8 cellular contexts compared by ENCODE assay signal in the genomic region with DNA sequence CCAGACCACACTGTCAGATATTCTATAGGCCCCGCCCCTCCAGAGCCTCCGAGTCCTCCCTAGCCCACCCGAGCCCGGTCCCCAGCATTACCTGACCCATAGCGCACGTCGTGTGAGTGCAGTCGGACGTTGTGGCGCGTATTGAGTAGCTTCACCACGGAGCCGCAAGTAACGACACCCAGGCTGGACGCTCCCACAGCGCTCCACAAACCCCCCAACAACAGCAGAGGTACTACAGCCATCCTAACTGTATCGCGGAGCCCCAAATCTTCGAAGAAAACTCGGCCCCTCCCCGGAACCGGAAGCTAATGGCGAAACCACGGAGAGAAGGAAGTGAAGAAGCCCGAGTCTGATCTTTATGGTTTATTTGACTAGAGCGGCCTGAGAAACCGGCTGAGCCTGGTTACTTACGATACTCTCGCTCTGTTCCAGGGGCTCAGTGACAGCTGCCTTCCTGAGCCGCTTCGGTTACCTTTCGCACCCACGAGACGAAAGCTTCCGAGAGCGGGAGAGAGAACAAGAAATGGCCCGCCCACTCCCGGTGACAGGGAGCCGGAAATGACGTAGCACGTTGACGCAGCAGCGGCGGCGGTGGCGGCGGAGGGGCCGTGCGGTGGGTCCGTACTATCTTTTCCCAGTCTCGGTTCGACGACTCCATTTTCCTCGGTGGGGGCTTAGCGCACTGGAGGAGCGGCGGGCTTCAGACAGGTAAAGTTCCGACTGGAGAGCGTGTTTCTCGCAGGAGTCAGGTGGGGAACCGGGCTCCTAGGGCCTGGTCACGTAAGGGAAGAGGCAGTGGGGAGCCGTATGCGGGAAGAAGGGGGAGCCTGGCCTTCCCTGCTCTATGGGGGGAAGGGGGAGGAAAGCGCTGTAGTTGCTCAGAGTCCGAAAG. TPM values are rescaled to one million over a fixed set of nuclear protein-coding genes. Genes with fewer than 3 reads are reported as not detected.
A peak's percentile ranks its signal among the peaks of the same experiment; 100 is the strongest.
DNase-seq lines count a peak whose midpoint lies in the region; ATAC-seq and TF ChIP-seq lines count a peak whose summit lies in the region.

A gene with protein sequence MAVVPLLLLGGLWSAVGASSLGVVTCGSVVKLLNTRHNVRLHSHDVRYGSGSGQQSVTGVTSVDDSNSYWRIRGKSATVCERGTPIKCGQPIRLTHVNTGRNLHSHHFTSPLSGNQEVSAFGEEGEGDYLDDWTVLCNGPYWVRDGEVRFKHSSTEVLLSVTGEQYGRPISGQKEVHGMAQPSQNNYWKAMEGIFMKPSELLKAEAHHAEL (minus strand): TSS at position 272 of the 892 bp plus-strand sequence. CDS start 30 bp downstream, at position 242.
A gene (plus strand): TSS at position 571 of the 892 bp plus-strand sequence. CDS start 11,197 bp downstream, outside the sequence.

- peak; percentile 94 for DNase-seq in GM10248 (ENCODE audit: extremely low spot score)
- peak; percentile 80 for DNase-seq in NCI-H1092 (lab: John Stamatoyannopoulos, UW)
- DNase-seq in SK-N-SH: peak; percentile 95
- peak; percentile 95 for DNase-seq in activated naive CD4-positive, alpha-beta T cell treated with anti-CD3 and anti-CD28 coated beads, Interleukin-2, amount 50 U/mL, for 16 hours
- peak; percentile 88 for DNase-seq in globus pallidus (ENCODE audit: low spot score)
- DNase-seq in osteoblast (ENCODE audit: insufficient read length, low spot score, missing footprints): peak; percentile 99
- peak; percentile 96 for DNase-seq in testis

- no peaks in the 10 kb centered on the region for H3K9me3 ChIP-seq in SK-N-SH
- no peaks in the 10 kb centered on the region for H3K9me3 ChIP-seq in osteoblast (ENCODE audit: low read depth, low read length)
- no peaks in the 10 kb centered on the region for H3K9me3 ChIP-seq in testis

- no peaks in the 10 kb centered on the region for H3K9me2 ChIP-seq in SK-N-SH

- peak; percentile 79 for ATAC-seq in HG02571 (IDR thresholded peaks at IDR 0.05; ENCODE audit: unreplicated experiment)

- POLR2A ChIA-PET in GM10248 (lab: Yijun Ruan, JAX): interaction anchor here (0.8 to 1.4 kb wide), 5 partner anchors 16 to 180 kb away, joined by 3 to 5 read pairs (median 3); a partner anchor contains a TSS
- POLR2A ChIA-PET in SK-N-SH (lab: Yijun Ruan, JAX): interaction anchor here (0.8 to 1.4 kb wide), 7 partner anchors 9 to 287 kb away, joined by 3 to 9 read pairs (median 6); a partner anchor contains a TSS

- H3K4me1 ChIP-seq in SK-N-SH (ENCODE audit: control insufficient read depth in 1 of 2, insufficient read depth in 2 of 2, low read depth in 1 of 2, low read length in 1 of 2) (peaks cover 7 to 13% of the 10 kb centered on the region in 2 experiments; a peak in 3 of 4 replicates), osteoblast (ENCODE audit: insufficient read depth, low read length) (peaks cover 29% of the 10 kb centered on the region), testis (peaks cover 32% of the 10 kb centered on the region)

- peak within 1 kb of the TSS; percentile 91 to 94 for H3K4me3 ChIP-seq in SK-N-SH (ENCODE audit: low read depth in 2 of 2, low read length in 1 of 2)
- peak within 1 kb of the TSS; percentile 91 for H3K4me3 ChIP-seq in osteoblast (ENCODE audit: insufficient read depth, low read length)
- peak within 1 kb of the TSS; percentile 70 to 94 for H3K4me3 ChIP-seq in testis

- peaks cover 6% of the 10 kb centered on the region for H3F3A ChIP-seq in SK-N-SH (replicated peaks; ENCODE audit: insufficient read depth)

- H3K27me3 ChIP-seq in SK-N-SH (ENCODE audit: insufficient read depth): no peaks in the 10 kb centered on the region
- no peaks in the 10 kb centered on the region for H3K27me3 ChIP-seq in osteoblast (ENCODE audit: insufficient read depth, low read length)
- no peaks in the 10 kb centered on the region for H3K27me3 ChIP-seq in testis

- H2AFZ ChIP-seq in SK-N-SH (ENCODE audit: low read depth): peak within 1 kb of the TSS; percentile 92
- H2AFZ ChIP-seq in osteoblast (ENCODE audit: low read length): peak within 1 kb of the TSS; percentile 99

- CTCF ChIA-PET in GM10248 (lab: Yijun Ruan, JAX) (interaction anchor here (0.7 to 4.2 kb wide), 12 partner anchors 8 to 455 kb away, joined by 3 to 43 read pairs (median 5); a partner anchor contains a TSS), SK-N-SH (lab: Yijun Ruan, JAX) (interaction anchor here (0.6 to 4.1 kb wide), 14 partner anchors 9 to 454 kb away, joined by 3 to 50 read pairs (median 4); a partner anchor contains a TSS)

- H4K20me1 ChIP-seq in SK-N-SH (ENCODE audit: insufficient read depth) (peaks cover 31% of the 10 kb centered on the region), osteoblast (ENCODE audit: insufficient read depth, low read length) (peaks cover 42% of the 10 kb centered on the region)

- peak within 1 kb of the TSS; percentile 94 for H3K9ac ChIP-seq in SK-N-SH

- TF ChIP-seq RAD21 in SK-N-SH (IDR thresholded peaks at IDR 0.05; ENCODE audit: low read length): no peak

- peaks cover 96% of the 10 kb centered on the region for H3K79me2 ChIP-seq in SK-N-SH (ENCODE audit: insufficient read depth)
- peaks cover 89% of the 10 kb centered on the region for H3K79me2 ChIP-seq in osteoblast (ENCODE audit: insufficient read depth, low read length)

- TF ChIP-seq POLR2A in testis (IDR thresholded peaks at IDR 0.05): peak; percentile 78

- peaks cover 10 to 23% of the 10 kb centered on the region in 2 experiments for H3K36me3 ChIP-seq in SK-N-SH (replicated peaks in 1 of 2; ENCODE audit: control insufficient read depth in 1 of 2, insufficient read depth in 2 of 2, low read length in 1 of 2)
- peaks cover 13% of the 10 kb centered on the region for H3K36me3 ChIP-seq in osteoblast (ENCODE audit: insufficient read depth, low read length)
- no peaks in the 10 kb centered on the region for H3K36me3 ChIP-seq in testis (ENCODE audit: low read depth, missing control alignments)

- WGBS in SK-N-SH (ENCODE audit: low lambda C conversion rate): 2% methylated on average over 38 of the region's 66 CpGs
- WGBS in testis, 2 donors: 0 to 1% methylated on average over 36 to 66 of the region's 66 CpGs

- TF ChIP-seq CTCF in GM10248 (IDR thresholded peaks at IDR 0.05; ENCODE audit: control extremely low read depth, extremely low read depth, low read depth, missing control alignments) (no peak), SK-N-SH (IDR thresholded peaks at IDR 0.05) (no peak), osteoblast (IDR thresholded peaks at IDR 0.05; ENCODE audit: extremely low read depth, low read depth, low read length) (no peak), testis (IDR thresholded peaks at IDR 0.05) (no peak)

- intact Hi-C loops in testis (cut with DNase I; ENCODE audit: low total_unique reads): no loop called here

- H3K4me2 ChIP-seq in SK-N-SH (peak within 1 kb of the TSS; percentile 78), osteoblast (ENCODE audit: insufficient read depth, low read length) (peak within 1 kb of the TSS; percentile 93)

- H3K27ac ChIP-seq in SK-N-SH (ENCODE audit: low read depth in 2 of 2, low read length in 1 of 2) (peak within 1 kb of the TSS; percentile 96), osteoblast (ENCODE audit: low read depth, low read length) (peak within 1 kb of the TSS; percentile 98), testis (peak within 1 kb of the TSS; percentile 96 to 99)

- TF ChIP-seq EP300 in SK-N-SH (IDR thresholded peaks at IDR 0.05; ENCODE audit: borderline replicate concordance in 1 of 2, low read depth in 1 of 2, low read length in 1 of 2): no peak

TF ChIP-seq in SK-N-SH, 30 proteins besides CTCF, POLR2A, EP300 and RAD21 (continues in another document):
- TF ChIP-seq MEF2A (IDR thresholded peaks at IDR 0.05; ENCODE audit: borderline replicate concordance, low read depth): no peak
- no peak for TF ChIP-seq CHD2 (IDR thresholded peaks at IDR 0.05; ENCODE audit: low read length, partially characterized antibody)
- TF ChIP-seq FOXM1 (IDR thresholded peaks at IDR 0.05; ENCODE audit: low read depth): no peak
- peak; percentile 85 for TF ChIP-seq YY1 (IDR thresholded peaks at IDR 0.05; ENCODE audit: low read depth)
- TF ChIP-seq, protein P1, sequence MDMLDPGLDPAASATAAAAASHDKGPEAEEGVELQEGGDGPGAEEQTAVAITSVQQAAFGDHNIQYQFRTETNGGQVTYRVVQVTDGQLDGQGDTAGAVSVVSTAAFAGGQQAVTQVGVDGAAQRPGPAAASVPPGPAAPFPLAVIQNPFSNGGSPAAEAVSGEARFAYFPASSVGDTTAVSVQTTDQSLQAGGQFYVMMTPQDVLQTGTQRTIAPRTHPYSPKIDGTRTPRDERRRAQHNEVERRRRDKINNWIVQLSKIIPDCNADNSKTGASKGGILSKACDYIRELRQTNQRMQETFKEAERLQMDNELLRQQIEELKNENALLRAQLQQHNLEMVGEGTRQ (IDR thresholded peaks at IDR 0.05; ENCODE audit: borderline replicate concordance, low read depth, low read length): no peak
- TF ChIP-seq, protein P2, sequence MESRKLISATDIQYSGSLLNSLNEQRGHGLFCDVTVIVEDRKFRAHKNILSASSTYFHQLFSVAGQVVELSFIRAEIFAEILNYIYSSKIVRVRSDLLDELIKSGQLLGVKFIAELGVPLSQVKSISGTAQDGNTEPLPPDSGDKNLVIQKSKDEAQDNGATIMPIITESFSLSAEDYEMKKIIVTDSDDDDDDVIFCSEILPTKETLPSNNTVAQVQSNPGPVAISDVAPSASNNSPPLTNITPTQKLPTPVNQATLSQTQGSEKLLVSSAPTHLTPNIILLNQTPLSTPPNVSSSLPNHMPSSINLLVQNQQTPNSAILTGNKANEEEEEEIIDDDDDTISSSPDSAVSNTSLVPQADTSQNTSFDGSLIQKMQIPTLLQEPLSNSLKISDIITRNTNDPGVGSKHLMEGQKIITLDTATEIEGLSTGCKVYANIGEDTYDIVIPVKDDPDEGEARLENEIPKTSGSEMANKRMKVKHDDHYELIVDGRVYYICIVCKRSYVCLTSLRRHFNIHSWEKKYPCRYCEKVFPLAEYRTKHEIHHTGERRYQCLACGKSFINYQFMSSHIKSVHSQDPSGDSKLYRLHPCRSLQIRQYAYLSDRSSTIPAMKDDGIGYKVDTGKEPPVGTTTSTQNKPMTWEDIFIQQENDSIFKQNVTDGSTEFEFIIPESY (IDR thresholded peaks at IDR 0.05; ENCODE audit: borderline replicate concordance, low read depth): 0 out of 2 replicates have a peak, but pooled peaks have one; percentile 41
- TF ChIP-seq FOXJ3 (CRISPR knock-in tag; IDR thresholded peaks at IDR 0.05): no peak
- TF ChIP-seq RXRA (IDR thresholded peaks at IDR 0.05; ENCODE audit: borderline replicate concordance, low read depth): no peak

RNA-seq across cellular contexts. Expression of the first gene that starts in this region (rescaled TPM):
- polyA plus RNA-seq in SK-N-SH (2012; rRNA removed): 108 and 114 TPM in 2 replicates
- polyA plus RNA-seq in SK-N-SH (2012; cell fraction: cytosol; rRNA removed): 95.8 and 104 TPM in 2 replicates
- polyA plus RNA-seq in SK-N-SH (2012; cell fraction: nucleus; rRNA removed): 49.4 and 69.0 TPM in 2 replicates
- total RNA-seq in osteoblast: 37.4 and 40.9 TPM in 2 replicates
- total RNA-seq in testis: 10 to 100 TPM; 59.7 to 65.0 TPM
- polyA plus RNA-seq in testis (ENCODE audit: insufficient read depth, low read depth, low replicate concordance): 64.6 TPM

RNA-seq across cellular contexts. Expression of the second gene that starts in this region (rescaled TPM):
- polyA plus RNA-seq in SK-N-SH (2012; rRNA removed) (26.7 and 26.9 TPM in 2 replicates), testis (ENCODE audit: insufficient read depth, low read depth, low replicate concordance) (64.8 TPM)
- 20.0 and 21.4 TPM in 2 replicates for polyA plus RNA-seq in SK-N-SH (2012; cell fraction: cytosol; rRNA removed)
- polyA plus RNA-seq in SK-N-SH (2012; cell fraction: nucleus; rRNA removed): 55.7 and 68.8 TPM in 2 replicates
- total RNA-seq in osteoblast (47.4 and 54.2 TPM in 2 replicates), testis (100 to 1,000 TPM; 121 to 129 TPM)

Comparison
In these comparisons a context has a peak if more than half of its experiments do, and no peak if none do; other contexts are left out.
1. Peak in every context shown above with its lines: DNase-seq, ATAC-seq, H3K4me3 ChIP-seq and H3K27ac ChIP-seq.